Comparison of ENCODE assay signal across 17 cellular contexts in the genomic region with DNA sequence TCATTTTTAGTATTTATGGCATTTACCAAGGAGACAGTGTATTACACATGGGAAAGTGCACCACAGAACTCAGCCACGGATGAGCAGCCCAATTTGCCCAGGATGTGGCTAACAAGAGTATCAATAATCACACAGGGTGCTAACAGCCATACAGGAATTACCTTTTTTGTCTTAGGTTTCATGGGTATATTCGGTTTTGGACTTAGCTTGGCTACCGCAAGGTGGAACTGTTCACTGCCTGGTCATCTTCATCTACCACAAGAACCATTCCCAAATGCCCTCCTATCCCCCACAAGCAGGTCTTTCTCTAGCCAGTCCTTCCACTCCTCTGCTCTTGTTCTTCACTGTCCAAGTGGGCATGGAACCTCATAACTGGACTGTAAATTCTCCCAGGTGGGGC. TPM values are rescaled to one million over a fixed set of nuclear protein-coding genes. Genes with fewer than 3 reads are reported as not detected.
DNase-seq lines count a peak whose midpoint lies in the region; ATAC-seq and TF ChIP-seq lines count a peak whose summit lies in the region.
"Had no signal": no experiment of that assay in that cellular context is flagged by ENCODE, and none has a peak within 500 bp of the region (broad histone marks: within the 10 kb centered on the region; RNA-seq: fewer than 3 reads in every experiment).

No MANE protein-coding gene starts in this region.

- no peak overlapping the region for H3K27ac ChIP-seq in endodermal cell (ENCODE audit: low read depth, low read length)
- peak overlapping the region; percentile 93 to 94 for H3K27ac ChIP-seq in tibial artery
- H3K27ac ChIP-seq in body of pancreas, result no peak overlapping the region

- no peak overlapping the region for H3K9ac ChIP-seq in endodermal cell (ENCODE audit: extremely low read depth, low read length, poor library complexity, severe bottlenecking)

- TF ChIP-seq CTCF in endodermal cell (conservative IDR thresholded peaks at IDR 0.05), result no peak
- TF ChIP-seq CTCF in tibial artery (IDR thresholded peaks at IDR 0.05), result no peak
- TF ChIP-seq CTCF in body of pancreas (IDR thresholded peaks at IDR 0.05), result no peak

- H3K36me3 ChIP-seq in endodermal cell (ENCODE audit: control insufficient read depth, insufficient read depth, low read length) (peaks cover 77% of the 10 kb centered on the region), tibial artery (no peaks in the 10 kb centered on the region), body of pancreas (replicated peaks in 1 of 2; ENCODE audit: insufficient read depth in 1 of 2, low read depth in 2 of 2) (no peaks in the 10 kb centered on the region)
- H3K36me3 ChIP-seq: gastroesophageal sphincter had no signal

- H3K27me3 Mint-ChIP-seq in endodermal cell (ENCODE audit: insufficient read depth), result no peaks in the 10 kb centered on the region

- H3K4me1 ChIP-seq in endodermal cell (ENCODE audit: control insufficient read depth, insufficient read depth, low read length) (peaks cover 15% of the 10 kb centered on the region), tibial artery (peaks cover 0 to 91% (median 46%) of the 10 kb centered on the region in 4 donors), body of pancreas (peaks cover 31% of the 10 kb centered on the region)

- DNase-seq in endodermal cell, result no peak
- no peak for DNase-seq in tibial artery
- DNase-seq in T1000 (lab: John Stamatoyannopoulos, UW), result no peak
- no peak for DNase-seq in body of pancreas
- DNase-seq: activated naive CD4-positive, alpha-beta T cell treated with Interleukin-2 at 50 U/mL for 16 hours; AML-193; amygdala; DND-41; left colon; NCI-H524 treated with DMSO at 0.1 percent for 48 hours; SHP77; T-helper 1 cell had no signal

- 87 to 89% methylated on average over 3 of the region's 3 CpGs for WGBS in endodermal cell (ENCODE audit: insufficient coverage in 1 of 2, insufficient read length in 1 of 2), 2 experiments
- WGBS in body of pancreas, 2 donors, result 89% methylated on average over 3 of the region's 3 CpGs

- peak overlapping the region; percentile 20 for H3K27ac Mint-ChIP-seq in endodermal cell

- H3K9me3 ChIP-seq in endodermal cell (ENCODE audit: control insufficient read depth, low read length), result no peaks in the 10 kb centered on the region
- no peaks in the 10 kb centered on the region for H3K9me3 ChIP-seq in tibial artery
- no peaks in the 10 kb centered on the region for H3K9me3 ChIP-seq in body of pancreas
- H3K9me3 ChIP-seq: gastroesophageal sphincter had no signal

- peaks cover 3% of the 10 kb centered on the region for H3K36me3 Mint-ChIP-seq in endodermal cell (ENCODE audit: low read depth)

- H3K4me3 ChIP-seq in endodermal cell (ENCODE audit: low read length) (peak overlapping the region; percentile 19), tibial artery (no peak overlapping the region), body of pancreas (no peak overlapping the region)
- H3K4me3 ChIP-seq: gastroesophageal sphincter had no signal

- ATAC-seq in GM18511 (IDR thresholded peaks at IDR 0.05; ENCODE audit: unreplicated experiment) (peak; percentile 58), HG02763 (IDR thresholded peaks at IDR 0.05; ENCODE audit: unreplicated experiment) (peak; percentile 41), GM21576 (IDR thresholded peaks at IDR 0.05; ENCODE audit: unreplicated experiment) (no peak), body of pancreas (no peak)
- ATAC-seq: gastroesophageal sphincter, left colon had no signal

- H3K27me3 ChIP-seq in endodermal cell (ENCODE audit: control insufficient read depth, insufficient read depth, low read length, poor library complexity, severe bottlenecking), result no peaks in the 10 kb centered on the region
- H3K27me3 ChIP-seq in tibial artery, result no peaks in the 10 kb centered on the region
- H3K27me3 ChIP-seq in body of pancreas, result no peaks in the 10 kb centered on the region

- H3K9me3 Mint-ChIP-seq in endodermal cell, result no peaks in the 10 kb centered on the region
- H3K9me3 Mint-ChIP-seq: central memory CD8-positive, alpha-beta T cell had no signal

- H3K4me3 Mint-ChIP-seq in endodermal cell, result no peak overlapping the region
- H3K4me3 Mint-ChIP-seq: central memory CD8-positive, alpha-beta T cell had no signal

- no peak for TF ChIP-seq POLR2A in body of pancreas (IDR thresholded peaks at IDR 0.05)

- H3K4me1 Mint-ChIP-seq in endodermal cell, result peaks cover 48% of the 10 kb centered on the region

- intact Hi-C loops in tibial artery (cut with DNase I; ENCODE audit: low total_unique reads) (loop anchor here (10.0 kb wide), 1 partner anchor 320 kb away; no protein-coding TSS in a partner anchor), body of pancreas (cut with DNase I) (no loop called here)

RNA-seq across cellular contexts. Expression of a gene that starts 6.0 kb away (rescaled TPM):
- 100 to 1,000 TPM in 1 of 2 donors, 10 to 100 TPM in 1; 93.9 to 158 TPM for total RNA-seq in endodermal cell
- polyA plus RNA-seq in endodermal cell (2013, experiment 1 of 2), result 133 TPM
- polyA plus RNA-seq in endodermal cell (2013, experiment 2 of 2), result 133 TPM
- 10 to 100 TPM; 41.5 to 66.2 TPM for total RNA-seq in body of pancreas

Comparison
In these comparisons a context has a peak if more than half of its experiments do, and no peak if none do; other contexts are left out.
1. ATAC-seq: peak in GM18511 (single experiment) and HG02763 (single experiment); none in GM21576 (single experiment) and body of pancreas (single experiment).
2. H3K27ac ChIP-seq: peak in tibial artery (2 of 2); none in endodermal cell (single experiment) and body of pancreas (0 of 4).